22 cellular contexts compared by ENCODE assay signal in the genomic region with DNA sequence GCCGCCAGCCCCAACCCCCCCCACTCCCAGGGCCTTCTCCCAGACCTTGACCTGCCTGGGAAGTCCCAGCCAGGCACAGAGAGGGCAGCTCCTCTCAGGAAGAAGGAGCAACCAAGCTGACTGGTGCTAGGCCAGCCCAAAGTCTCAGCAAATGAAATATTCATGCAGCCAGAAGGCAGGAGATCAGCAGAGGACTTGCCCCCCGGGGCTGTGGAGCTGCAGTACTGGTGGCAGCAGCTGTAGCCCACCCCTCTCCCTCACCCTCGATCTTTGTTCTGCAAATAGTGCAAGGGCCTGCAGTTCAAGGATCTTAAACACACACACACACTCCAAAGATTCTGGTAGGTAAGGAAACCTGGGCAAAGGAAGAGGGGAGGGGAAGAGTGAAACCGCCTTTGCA. TPM values are rescaled to one million over a fixed set of nuclear protein-coding genes. Genes with fewer than 3 reads are reported as not detected.
"Had no signal": no experiment of that assay in that cellular context is flagged by ENCODE, and none has a peak within 500 bp of the region (broad histone marks: within the 10 kb centered on the region; RNA-seq: fewer than 3 reads in every experiment).

No MANE protein-coding gene starts in this region.

- H3K4me3 Mint-ChIP-seq: central memory CD8-positive, alpha-beta T cell; naive thymus-derived CD4-positive, alpha-beta T cell; stimulated activated effector memory CD8-positive, alpha-beta T cell treated with anti-CD3 and anti-CD28 coated beads, Interleukin-12 subunit alpha, Interleukin-12 subunit beta, amount 100 ng/mL, for 72 hours had no signal

- H3K27ac ChIP-seq: epithelial cell of prostate, foreskin keratinocyte, hepatocyte, ovary, suprapubic skin, transverse colon had no signal

- H3K4me1 Mint-ChIP-seq: central memory CD8-positive, alpha-beta T cell; naive thymus-derived CD4-positive, alpha-beta T cell; stimulated activated effector memory CD8-positive, alpha-beta T cell treated with anti-CD3 and anti-CD28 coated beads, Interleukin-12 subunit alpha, Interleukin-12 subunit beta, amount 100 ng/mL, for 72 hours had no signal

- H2AFZ ChIP-seq: hepatocyte had no signal

- H3K9me3 Mint-ChIP-seq: central memory CD8-positive, alpha-beta T cell; stimulated activated effector memory CD8-positive, alpha-beta T cell treated with anti-CD3 and anti-CD28 coated beads, Interleukin-12 subunit alpha, Interleukin-12 subunit beta, amount 100 ng/mL, for 72 hours had no signal

- H3K4me1 ChIP-seq: foreskin keratinocyte had no signal

- H3K9me3 ChIP-seq: ovary, suprapubic skin, transverse colon had no signal

- H3K27ac Mint-ChIP-seq: naive thymus-derived CD4-positive, alpha-beta T cell; progenitor cell of endocrine pancreas; stimulated activated effector memory CD8-positive, alpha-beta T cell treated with anti-CD3 and anti-CD28 coated beads, Interleukin-12 subunit alpha, Interleukin-12 subunit beta, amount 100 ng/mL, for 72 hours had no signal

- DNase-seq: cortex of kidney; dorsolateral prefrontal cortex; effector memory CD4-positive, alpha-beta T cell; foreskin keratinocyte; head of caudate nucleus; islet precursor cell; mammary epithelial cell; naive thymus-derived CD4-positive, alpha-beta T cell; ovary; right cardiac atrium; stimulated activated CD4-positive, alpha-beta T cell treated with anti-CD3 and anti-CD28 coated beads, Interleukin-4, amount 100 ng/mL, for 1 hour; stimulated activated CD8-positive, alpha-beta memory T cell treated with anti-CD3 and anti-CD28 coated beads, Interleukin-4, amount 100 ng/mL, for 48 hours; stimulated activated naive CD8-positive, alpha-beta T cell treated with anti-CD3 and anti-CD28 coated beads, Interleukin-15, Interleukin-2, amounts not matched to agents 100 U/mL and 50 U/mL, for 24 hours; transverse colon had no signal

- ATAC-seq: foreskin keratinocyte; left lobe of liver; naive thymus-derived CD4-positive, alpha-beta T cell; right cardiac atrium; stimulated activated effector memory CD8-positive, alpha-beta T cell treated with anti-CD3 and anti-CD28 coated beads, Interleukin-12 subunit alpha, Interleukin-12 subunit beta, amount 100 ng/mL, for 72 hours; stimulated activated naive CD8-positive, alpha-beta T cell treated with anti-CD3 and anti-CD28 coated beads, Interleukin-15, Interleukin-2, amounts not matched to agents 100 U/mL and 50 U/mL, for 24 hours had no signal

- H3K27me3 ChIP-seq: dorsolateral prefrontal cortex, hepatocyte, ovary had no signal

- H3K36me3 ChIP-seq: ovary, suprapubic skin, transverse colon had no signal

- H3K4me3 ChIP-seq: dorsolateral prefrontal cortex, hepatocyte, ovary, suprapubic skin, transverse colon had no signal

- H3K36me3 Mint-ChIP-seq: stimulated activated effector memory CD8-positive, alpha-beta T cell treated with anti-CD3 and anti-CD28 coated beads, Interleukin-12 subunit alpha, Interleukin-12 subunit beta, amount 100 ng/mL, for 72 hours had no signal

- H3K79me2 ChIP-seq: hepatocyte had no signal

- H3K4me2 ChIP-seq: hepatocyte had no signal

RNA-seq across cellular contexts. Expression of a gene that starts 3.5 kb away (rescaled TPM):
- total RNA-seq: mononuclear cell; naive thymus-derived CD4-positive, alpha-beta T cell had no signal
